Comparison of ENCODE assay signal across 24 cellular contexts in genomic region chr2:13681936-13682335, GRCh38.
DNase-seq lines count a peak whose midpoint lies in the region; TF ChIP-seq lines count a peak whose summit lies in the region.
"Had no signal": no experiment of that assay in that cellular context is flagged by ENCODE, and none has a peak within 500 bp of the region (broad histone marks: within the 10 kb centered on the region; RNA-seq: fewer than 3 reads in every experiment).

No MANE protein-coding gene starts in this region.

- peak overlapping the region; percentile 82 for H3K27ac ChIP-seq in ACC112 (ENCODE audit: low read depth, low read length)
- no peak overlapping the region for H3K27ac ChIP-seq in effector memory CD4-positive, alpha-beta T cell (ENCODE audit: insufficient read depth, low read length, poor library complexity, severe bottlenecking)
- H3K27ac ChIP-seq: cardiac muscle cell, dorsolateral prefrontal cortex, transverse colon, VCaP had no signal

- no peaks in the 10 kb centered on the region for H3K27me3 ChIP-seq in ACC112 (ENCODE audit: insufficient read depth, low read length)
- no peaks in the 10 kb centered on the region for H3K27me3 ChIP-seq in effector memory CD4-positive, alpha-beta T cell (replicated peaks; ENCODE audit: control insufficient read depth, insufficient read depth, low read length, poor library complexity, severe bottlenecking)
- H3K27me3 ChIP-seq: cardiac muscle cell, dorsolateral prefrontal cortex, transverse colon had no signal

- H3K36me3 ChIP-seq in ACC112 (ENCODE audit: insufficient read depth, low read length), result no peaks in the 10 kb centered on the region
- no peaks in the 10 kb centered on the region for H3K36me3 ChIP-seq in effector memory CD4-positive, alpha-beta T cell (ENCODE audit: control insufficient read depth, insufficient read depth, low read length)
- H3K36me3 ChIP-seq: cardiac muscle cell, transverse colon had no signal

- no peak for TF ChIP-seq CTCF in astrocyte of the spinal cord (IDR thresholded peaks at IDR 0.05; ENCODE audit: low read depth, low read length)

- H3K79me2 ChIP-seq in ACC112 (ENCODE audit: control insufficient read depth, insufficient read depth, low read length, unreplicated experiment), result no peaks in the 10 kb centered on the region

- DNase-seq in Kasumi-1 (lab: John Stamatoyannopoulos, UW) (peak; percentile 9 to 31), astrocyte of the spinal cord (ENCODE audit: low read depth, low spot score) (peak; percentile 36), fibroblast of the conjunctiva (ENCODE audit: low read depth) (peak; percentile 9), superior temporal gyrus (ENCODE audit: extremely low spot score) (no peak), HK-2 (ENCODE audit: unreplicated experiment) (no peak), NCI-H446 (lab: John Stamatoyannopoulos, UW) (no peak)
- no peak for DNase-seq in effector memory CD4-positive, alpha-beta T cell
- DNase-seq: activated CD4-positive, alpha-beta T cell treated with anti-CD3 and anti-CD28 coated beads, Interleukin-2, amount 50 U/mL, for 1 hour; activated naive CD8-positive, alpha-beta T cell treated with anti-CD3 and anti-CD28 coated beads, Interleukin-2, amount 10 ng/mL, durations not matched to agents 7 days and 5 days; CD4-positive, CD25-positive, alpha-beta regulatory T cell; DMS53; dorsolateral prefrontal cortex; erythroblast; KG1; left ventricle myocardium superior; NCI-H1092; NCI-H2081 treated with DMSO at 0.1 percent for 48 hours; NCI-H524; small intestine; stimulated activated naive CD8-positive, alpha-beta T cell treated with anti-CD3 and anti-CD28 coated beads, Interleukin-15, Interleukin-2, amounts not matched to agents 100 U/mL and 50 U/mL, for 24 hours; transverse colon had no signal

- H3K4me1 ChIP-seq in ACC112 (ENCODE audit: control insufficient read depth, insufficient read depth, low read length, unreplicated experiment), result peaks cover 11% of the 10 kb centered on the region
- no peaks in the 10 kb centered on the region for H3K4me1 ChIP-seq in effector memory CD4-positive, alpha-beta T cell (ENCODE audit: control insufficient read depth, insufficient read depth, low read length, poor library complexity, severe bottlenecking)
- H3K4me1 ChIP-seq: transverse colon had no signal

- in situ Hi-C loops in astrocyte of the spinal cord (cut with HindIII; ENCODE audit: low sequenced_read_pairs), result no loop called here

- no peak overlapping the region for H2AFZ ChIP-seq in ACC112 (ENCODE audit: low read length, unreplicated experiment)

- no peaks in the 10 kb centered on the region for H3K9me3 ChIP-seq in effector memory CD4-positive, alpha-beta T cell (ENCODE audit: control insufficient read depth, low read length)

- H3K4me3 ChIP-seq in ACC112 (ENCODE audit: low read depth, low read length) (no peak overlapping the region; the same call in 1 of the 2 replicates), astrocyte of the spinal cord (ENCODE audit: low read depth, low read length) (no peak overlapping the region)
- no peak overlapping the region for H3K4me3 ChIP-seq in effector memory CD4-positive, alpha-beta T cell (ENCODE audit: insufficient read depth, low read depth, low read length, poor library complexity, severe bottlenecking)
- H3K4me3 ChIP-seq: cardiac muscle cell, dorsolateral prefrontal cortex, transverse colon had no signal

Comparison
In these comparisons a context has a peak if more than half of its experiments do, and no peak if none do; other contexts are left out.
1. DNase-seq: peak in Kasumi-1 (2 of 2), astrocyte of the spinal cord (single experiment) and fibroblast of the conjunctiva (single experiment); none in superior temporal gyrus (single experiment), effector memory CD4-positive, alpha-beta T cell (0 of 3), HK-2 (single experiment) and NCI-H446 (0 of 2).